ENCODE assay signal across 1 cellular context in the genomic region with DNA sequence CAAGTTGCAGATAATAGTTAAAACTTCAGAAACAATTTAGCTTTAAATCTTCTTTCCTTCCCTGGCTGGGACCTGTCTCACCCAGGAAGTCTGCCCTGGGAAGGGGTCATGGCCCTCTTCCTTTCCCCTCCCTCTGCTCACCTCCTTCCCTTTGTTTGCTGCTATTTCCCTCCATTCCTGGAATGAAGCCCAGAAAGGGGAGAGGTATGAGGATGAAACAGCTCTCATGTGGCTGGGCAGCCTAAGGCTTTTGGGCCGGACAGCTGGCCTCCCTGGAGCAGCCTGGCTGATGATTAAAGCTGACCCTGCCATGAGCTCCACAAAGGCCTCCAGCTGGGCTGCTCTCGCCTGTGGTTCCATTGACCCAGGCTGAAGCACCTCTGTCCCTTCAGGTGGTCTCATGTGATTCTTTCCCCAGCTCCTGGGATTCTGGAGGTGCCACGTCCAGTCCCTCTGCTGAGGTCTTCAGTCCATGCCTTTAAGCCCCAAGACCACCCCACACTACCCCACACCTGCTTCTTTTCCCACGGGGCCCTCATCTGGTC.
TF ChIP-seq lines count a peak whose summit lies in the region.

No MANE protein-coding gene starts in this region.

TF ChIP-seq in HepG2, 621 proteins besides CTCF, POLR2A, EP300 and RAD21 (continued from another document and continues in another):
- TF ChIP-seq ZNF281 (CRISPR knock-in tag; IDR thresholded peaks at IDR 0.05; ENCODE audit: borderline replicate concordance) (peak; percentile 53; the same call in 1 of the 2 replicates), ZFP37 (CRISPR knock-in tag; IDR thresholded peaks at IDR 0.05; ENCODE audit: borderline replicate concordance) (peak; percentile 48; the same call in 1 of the 2 replicates), ZNF335 (CRISPR knock-in tag; IDR thresholded peaks at IDR 0.05) (no peak), ZFY (CRISPR knock-in tag; IDR thresholded peaks at IDR 0.05) (peak; percentile 88), HCFC1 (IDR thresholded peaks at IDR 0.05; ENCODE audit: low read depth, low read length) (no peak), PAXIP1 (CRISPR knock-in tag; conservative IDR thresholded peaks at IDR 0.05) (peak; percentile 82), ZBTB20 (CRISPR knock-in tag; IDR thresholded peaks at IDR 0.05; ENCODE audit: borderline replicate concordance, low read depth) (0 out of 2 replicates have a peak, but pooled peaks have one; percentile 33), SP2 (CRISPR knock-in tag; IDR thresholded peaks at IDR 0.05) (no peak), CEBPG (CRISPR knock-in tag; IDR thresholded peaks at IDR 0.05) (peak; percentile 61), CCDC6 (CRISPR knock-in tag; IDR thresholded peaks at IDR 0.05) (0 out of 2 replicates have a peak, but pooled peaks have one; percentile 15), PATZ1 (CRISPR knock-in tag; IDR thresholded peaks at IDR 0.05) (peak; percentile 77), ZNF792 (CRISPR knock-in tag; IDR thresholded peaks at IDR 0.05) (peak; percentile 79), SMARCC2 (IDR thresholded peaks at IDR 0.05) (no peak), TSC22D2 (CRISPR knock-in tag; IDR thresholded peaks at IDR 0.05; ENCODE audit: borderline replicate concordance) (peak; percentile 86; the same call in 1 of the 2 replicates), POLR2AphosphoS5 (IDR thresholded peaks at IDR 0.05; ENCODE audit: low read depth, low read length) (no peak), ZNF343 (CRISPR knock-in tag; IDR thresholded peaks at IDR 0.05) (no peak), RBM22 (optimal IDR thresholded peaks at IDR 0.05; ENCODE audit: low read length) (peak; percentile 25), ZNF253 (CRISPR knock-in tag; IDR thresholded peaks at IDR 0.05; ENCODE audit: borderline replicate concordance) (0 out of 2 replicates have a peak, but pooled peaks have one; percentile 41), ZNF567 (CRISPR knock-in tag; IDR thresholded peaks at IDR 0.05; ENCODE audit: borderline replicate concordance) (no peak), ZNF256 (CRISPR knock-in tag; conservative IDR thresholded peaks at IDR 0.05) (no peak), HMG20B (CRISPR knock-in tag; conservative IDR thresholded peaks at IDR 0.05) (peak; percentile 87), RXRA (CRISPR knock-in tag; IDR thresholded peaks at IDR 0.05) (peak; percentile 95), ZNF143 (CRISPR knock-in tag; IDR thresholded peaks at IDR 0.05) (peak; percentile 52; the same call in 1 of the 2 replicates), SOX6 (IDR thresholded peaks at IDR 0.05) (no peak), SOX6 (CRISPR knock-in tag; IDR thresholded peaks at IDR 0.05) (peak; percentile 97), ZKSCAN5 (CRISPR knock-in tag; IDR thresholded peaks at IDR 0.05) (peak; percentile 100), ZFX (CRISPR knock-in tag; IDR thresholded peaks at IDR 0.05; ENCODE audit: low read depth) (peak; percentile 91), FOXJ3 (CRISPR knock-in tag; IDR thresholded peaks at IDR 0.05; ENCODE audit: borderline replicate concordance) (0 out of 2 replicates have a peak, but pooled peaks have one; percentile 33), NR2F1 (CRISPR knock-in tag; IDR thresholded peaks at IDR 0.05) (peak; percentile 77 to 86), MTA1 (CRISPR knock-in tag; IDR thresholded peaks at IDR 0.05; ENCODE audit: borderline replicate concordance) (no peak), TFE3 (CRISPR knock-in tag; IDR thresholded peaks at IDR 0.05) (peak; percentile 90), TAF1 (CRISPR knock-in tag; IDR thresholded peaks at IDR 0.05) (peak; percentile 34; the same call in 1 of the 2 replicates), KDM5B (CRISPR knock-in tag; IDR thresholded peaks at IDR 0.05; ENCODE audit: borderline replicate concordance) (peak; percentile 68; the same call in 1 of the 2 replicates), ZNF543 (CRISPR knock-in tag; IDR thresholded peaks at IDR 0.05) (no peak), MED8 (CRISPR knock-in tag; IDR thresholded peaks at IDR 0.05; ENCODE audit: insufficient replicate concordance) (peak; percentile 89), SOX13 (IDR thresholded peaks at IDR 0.05) (peak; percentile 52; the same call in 1 of the 2 replicates), SOX13 (CRISPR knock-in tag; conservative IDR thresholded peaks at IDR 0.05 in 1 of 2, IDR thresholded peaks at IDR 0.05 in 1 of 2) (peak in 1 of 2 experiments; percentile 97; a peak in 2 of 4 replicates)
- TF ChIP-seq, protein P1, sequence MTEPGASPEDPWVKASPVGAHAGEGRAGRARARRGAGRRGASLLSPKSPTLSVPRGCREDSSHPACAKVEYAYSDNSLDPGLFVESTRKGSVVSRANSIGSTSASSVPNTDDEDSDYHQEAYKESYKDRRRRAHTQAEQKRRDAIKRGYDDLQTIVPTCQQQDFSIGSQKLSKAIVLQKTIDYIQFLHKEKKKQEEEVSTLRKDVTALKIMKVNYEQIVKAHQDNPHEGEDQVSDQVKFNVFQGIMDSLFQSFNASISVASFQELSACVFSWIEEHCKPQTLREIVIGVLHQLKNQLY (CRISPR knock-in tag; IDR thresholded peaks at IDR 0.05) = peak; percentile 74
- TF ChIP-seq, protein P2, sequence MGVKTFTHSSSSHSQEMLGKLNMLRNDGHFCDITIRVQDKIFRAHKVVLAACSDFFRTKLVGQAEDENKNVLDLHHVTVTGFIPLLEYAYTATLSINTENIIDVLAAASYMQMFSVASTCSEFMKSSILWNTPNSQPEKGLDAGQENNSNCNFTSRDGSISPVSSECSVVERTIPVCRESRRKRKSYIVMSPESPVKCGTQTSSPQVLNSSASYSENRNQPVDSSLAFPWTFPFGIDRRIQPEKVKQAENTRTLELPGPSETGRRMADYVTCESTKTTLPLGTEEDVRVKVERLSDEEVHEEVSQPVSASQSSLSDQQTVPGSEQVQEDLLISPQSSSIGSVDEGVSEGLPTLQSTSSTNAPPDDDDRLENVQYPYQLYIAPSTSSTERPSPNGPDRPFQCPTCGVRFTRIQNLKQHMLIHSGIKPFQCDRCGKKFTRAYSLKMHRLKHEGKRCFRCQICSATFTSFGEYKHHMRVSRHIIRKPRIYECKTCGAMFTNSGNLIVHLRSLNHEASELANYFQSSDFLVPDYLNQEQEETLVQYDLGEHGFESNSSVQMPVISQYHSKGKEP (CRISPR knock-in tag; IDR thresholded peaks at IDR 0.05) = no peak
- TF ChIP-seq, protein P3, sequence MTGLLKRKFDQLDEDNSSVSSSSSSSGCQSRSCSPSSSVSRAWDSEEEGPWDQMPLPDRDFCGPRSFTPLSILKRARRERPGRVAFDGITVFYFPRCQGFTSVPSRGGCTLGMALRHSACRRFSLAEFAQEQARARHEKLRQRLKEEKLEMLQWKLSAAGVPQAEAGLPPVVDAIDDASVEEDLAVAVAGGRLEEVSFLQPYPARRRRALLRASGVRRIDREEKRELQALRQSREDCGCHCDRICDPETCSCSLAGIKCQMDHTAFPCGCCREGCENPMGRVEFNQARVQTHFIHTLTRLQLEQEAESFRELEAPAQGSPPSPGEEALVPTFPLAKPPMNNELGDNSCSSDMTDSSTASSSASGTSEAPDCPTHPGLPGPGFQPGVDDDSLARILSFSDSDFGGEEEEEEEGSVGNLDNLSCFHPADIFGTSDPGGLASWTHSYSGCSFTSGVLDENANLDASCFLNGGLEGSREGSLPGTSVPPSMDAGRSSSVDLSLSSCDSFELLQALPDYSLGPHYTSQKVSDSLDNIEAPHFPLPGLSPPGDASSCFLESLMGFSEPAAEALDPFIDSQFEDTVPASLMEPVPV (CRISPR knock-in tag; IDR thresholded peaks at IDR 0.05) = 0 out of 2 replicates have a peak, but pooled peaks have one; percentile 65
- TF ChIP-seq, protein P4, sequence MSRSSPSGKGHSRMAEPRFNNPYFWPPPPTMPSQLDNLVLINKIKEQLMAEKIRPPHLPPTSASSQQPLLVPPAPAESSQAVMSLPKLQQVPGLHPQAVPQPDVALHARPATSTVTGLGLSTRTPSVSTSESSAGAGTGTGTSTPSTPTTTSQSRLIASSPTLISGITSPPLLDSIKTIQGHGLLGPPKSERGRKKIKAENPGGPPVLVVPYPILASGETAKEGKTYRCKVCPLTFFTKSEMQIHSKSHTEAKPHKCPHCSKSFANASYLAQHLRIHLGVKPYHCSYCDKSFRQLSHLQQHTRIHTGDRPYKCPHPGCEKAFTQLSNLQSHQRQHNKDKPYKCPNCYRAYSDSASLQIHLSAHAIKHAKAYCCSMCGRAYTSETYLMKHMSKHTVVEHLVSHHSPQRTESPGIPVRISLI (CRISPR knock-in tag; IDR thresholded peaks at IDR 0.05; ENCODE audit: borderline replicate concordance) = no peak
- TF ChIP-seq, protein P5, sequence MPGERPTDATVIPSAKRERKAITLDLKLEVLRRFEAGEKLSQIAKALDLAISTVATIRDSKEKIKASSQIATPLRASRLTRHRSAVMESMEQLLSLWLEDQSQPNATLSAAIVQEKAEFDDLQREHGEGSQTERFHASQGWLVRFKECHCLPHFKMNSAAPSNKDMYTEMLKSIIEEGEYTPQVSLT (CRISPR knock-in tag; IDR thresholded peaks at IDR 0.05; ENCODE audit: borderline replicate concordance, low read depth) = no peak
